14 cellular contexts compared by ENCODE assay signal in the genomic region with DNA sequence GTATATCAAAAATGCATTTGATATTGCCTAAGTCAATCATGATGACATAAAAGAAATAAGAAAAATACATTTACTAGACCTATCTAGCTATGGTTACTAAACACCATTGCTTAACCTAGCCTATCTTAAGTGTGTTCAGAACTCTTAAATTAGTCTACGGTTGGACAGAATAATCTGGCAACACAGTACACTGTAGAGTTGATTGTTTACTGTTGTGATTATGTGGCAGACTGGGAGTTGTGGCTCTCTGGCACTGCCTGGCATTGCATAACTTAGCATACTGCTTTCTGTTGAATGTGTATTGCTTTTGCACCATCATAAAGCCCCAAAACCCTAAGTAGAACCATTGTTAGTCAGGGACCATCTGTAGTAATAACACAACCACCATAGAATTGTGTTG. TPM values are rescaled to one million over a fixed set of nuclear protein-coding genes. Genes with fewer than 3 reads are reported as not detected.
DNase-seq lines count a peak whose midpoint lies in the region; ATAC-seq and TF ChIP-seq lines count a peak whose summit lies in the region.
"Had no signal": no experiment of that assay in that cellular context is flagged by ENCODE, and none has a peak within 500 bp of the region (broad histone marks: within the 10 kb centered on the region; RNA-seq: fewer than 3 reads in every experiment).

No MANE protein-coding gene starts in this region.

- no peak for TF ChIP-seq CTCF in progenitor cell of endocrine pancreas (IDR thresholded peaks at IDR 0.05; ENCODE audit: unreplicated experiment)
- no peak for TF ChIP-seq CTCF in nephron progenitor cell (IDR thresholded peaks at IDR 0.05)

- DNase-seq in amniotic epithelial cell (ENCODE audit: low read depth) (peak; percentile 51), fibroblast of peridontal ligament (ENCODE audit: extremely low read depth) (peak; percentile 18), epidermal melanocyte (ENCODE audit: insufficient read length, low spot score) (no peak), progenitor cell of endocrine pancreas (ENCODE audit: low spot score, unreplicated experiment) (no peak), nephron progenitor cell (no peak)
- DNase-seq in stimulated activated effector memory CD8-positive, alpha-beta T cell treated with anti-CD3 and anti-CD28 coated beads, Interleukin-12 subunit alpha, Interleukin-12 subunit beta, amount 100 ng/mL, for 72 hours (ENCODE audit: low spot score in 2 of 2): no peak
- DNase-seq: C1 segment of cervical spinal cord; Caco-2; CD8-positive, alpha-beta T cell; DMS153; DND-41; GOT3; H9 had no signal

- ATAC-seq in stimulated activated effector memory CD8-positive, alpha-beta T cell treated with anti-CD3 and anti-CD28 coated beads, Interleukin-12 subunit alpha, Interleukin-12 subunit beta, amount 100 ng/mL, for 72 hours: peak; percentile 6
- ATAC-seq: CD8-positive, alpha-beta T cell; HCT116 had no signal

- no peak overlapping the region for H3K4me3 Mint-ChIP-seq in stimulated activated effector memory CD8-positive, alpha-beta T cell treated with anti-CD3 and anti-CD28 coated beads, Interleukin-12 subunit alpha, Interleukin-12 subunit beta, amount 100 ng/mL, for 72 hours
- no peak overlapping the region for H3K4me3 Mint-ChIP-seq in progenitor cell of endocrine pancreas (ENCODE audit: low read depth)
- no peak overlapping the region for H3K4me3 Mint-ChIP-seq in nephron progenitor cell
- H3K4me3 Mint-ChIP-seq: CD8-positive, alpha-beta T cell; H9 had no signal

- no peaks in the 10 kb centered on the region for H3K9me3 Mint-ChIP-seq in stimulated activated effector memory CD8-positive, alpha-beta T cell treated with anti-CD3 and anti-CD28 coated beads, Interleukin-12 subunit alpha, Interleukin-12 subunit beta, amount 100 ng/mL, for 72 hours
- H3K9me3 Mint-ChIP-seq in progenitor cell of endocrine pancreas (ENCODE audit: low read depth) (no peaks in the 10 kb centered on the region), nephron progenitor cell (peaks cover 7% of the 10 kb centered on the region)
- H3K9me3 Mint-ChIP-seq: CD8-positive, alpha-beta T cell had no signal

- H3K27me3 Mint-ChIP-seq in progenitor cell of endocrine pancreas (no peaks in the 10 kb centered on the region), nephron progenitor cell (ENCODE audit: low read depth, poor library complexity) (peaks cover 7% of the 10 kb centered on the region)

- H3K36me3 Mint-ChIP-seq in stimulated activated effector memory CD8-positive, alpha-beta T cell treated with anti-CD3 and anti-CD28 coated beads, Interleukin-12 subunit alpha, Interleukin-12 subunit beta, amount 100 ng/mL, for 72 hours: no peaks in the 10 kb centered on the region
- H3K36me3 Mint-ChIP-seq in progenitor cell of endocrine pancreas (ENCODE audit: insufficient read depth) (no peaks in the 10 kb centered on the region), nephron progenitor cell (ENCODE audit: low read depth) (no peaks in the 10 kb centered on the region)
- H3K36me3 Mint-ChIP-seq: CD8-positive, alpha-beta T cell had no signal

- no peak overlapping the region for H3K27ac Mint-ChIP-seq in stimulated activated effector memory CD8-positive, alpha-beta T cell treated with anti-CD3 and anti-CD28 coated beads, Interleukin-12 subunit alpha, Interleukin-12 subunit beta, amount 100 ng/mL, for 72 hours
- H3K27ac Mint-ChIP-seq in progenitor cell of endocrine pancreas: no peak overlapping the region
- H3K27ac Mint-ChIP-seq in nephron progenitor cell: no peak overlapping the region
- H3K27ac Mint-ChIP-seq: CD8-positive, alpha-beta T cell; H9 had no signal

- H3K4me1 Mint-ChIP-seq in stimulated activated effector memory CD8-positive, alpha-beta T cell treated with anti-CD3 and anti-CD28 coated beads, Interleukin-12 subunit alpha, Interleukin-12 subunit beta, amount 100 ng/mL, for 72 hours: peaks cover 7% of the 10 kb centered on the region
- H3K4me1 Mint-ChIP-seq in progenitor cell of endocrine pancreas (ENCODE audit: low read depth): no peaks in the 10 kb centered on the region
- H3K4me1 Mint-ChIP-seq in nephron progenitor cell: peaks cover 6% of the 10 kb centered on the region

RNA-seq across cellular contexts. Expression of a gene that starts 21.2 kb away (rescaled TPM):
- 179 and 183 TPM in 2 replicates for total RNA-seq in progenitor cell of endocrine pancreas

Comparison
In these comparisons a context has a peak if more than half of its experiments do, and no peak if none do; other contexts are left out.
1. DNase-seq: peak in amniotic epithelial cell (single experiment) and fibroblast of peridontal ligament (single experiment); none in stimulated activated effector memory CD8-positive, alpha-beta T cell treated with anti-CD3 and anti-CD28 coated beads, Interleukin-12 subunit alpha, Interleukin-12 subunit beta, amount 100 ng/mL, for 72 hours (0 of 2), epidermal melanocyte (single experiment), progenitor cell of endocrine pancreas (single experiment) and nephron progenitor cell (single experiment).